ENCODE assay signal across 10 cellular contexts in the genomic region with DNA sequence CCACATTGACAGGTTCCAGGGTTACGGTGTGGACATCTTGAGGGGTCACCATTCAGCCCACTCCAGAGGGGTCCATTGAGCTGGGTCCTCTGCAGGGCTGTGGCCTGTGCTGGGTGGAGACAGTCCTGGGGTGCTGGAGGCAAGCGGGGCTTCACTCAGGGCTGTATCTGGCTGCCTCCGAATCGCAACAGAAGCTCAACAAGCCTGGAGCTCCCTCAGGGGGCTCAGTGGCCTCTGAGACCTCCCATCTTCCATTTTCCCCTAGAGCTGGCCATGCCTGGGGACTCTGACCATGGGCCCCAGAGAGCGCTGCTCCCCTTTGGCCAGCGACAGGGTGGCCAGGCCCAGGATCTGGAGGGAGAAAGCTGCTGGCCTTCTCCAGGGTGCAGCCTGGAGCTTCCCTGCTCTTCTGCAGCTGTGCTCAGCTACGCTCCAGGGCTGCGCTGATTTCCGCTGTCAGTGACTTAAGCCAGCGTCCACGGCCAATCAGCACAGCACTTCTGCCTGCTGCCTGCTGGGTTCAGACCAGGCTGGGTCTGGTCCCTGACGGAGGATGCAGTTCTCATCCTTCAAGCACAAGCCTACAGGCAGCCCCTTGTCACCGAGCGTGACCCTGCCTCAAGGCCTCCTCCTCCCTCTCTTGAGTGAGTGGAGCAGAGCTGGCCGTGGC.
DNase-seq lines count a peak whose midpoint lies in the region; ATAC-seq lines count a peak whose summit lies in the region.
"Had no signal": no experiment of that assay in that cellular context is flagged by ENCODE, and none has a peak within 500 bp of the region (broad histone marks: within the 10 kb centered on the region; RNA-seq: fewer than 3 reads in every experiment).

No MANE protein-coding gene starts in this region.

- ATAC-seq in GM21447 (IDR thresholded peaks at IDR 0.05; ENCODE audit: unreplicated experiment) (no peak), HG03442 (IDR thresholded peaks at IDR 0.05; ENCODE audit: unreplicated experiment) (no peak), GM19351 (IDR thresholded peaks at IDR 0.05; ENCODE audit: unreplicated experiment) (no peak)

- no peaks in the 10 kb centered on the region for H3K36me3 ChIP-seq in neuron (ENCODE audit: insufficient read depth, low read length)

- peak overlapping the region; percentile 6 for H3K4me3 ChIP-seq in neuron (ENCODE audit: low read length)
- H3K4me3 ChIP-seq: SK-N-MC had no signal

- no peaks in the 10 kb centered on the region for H3K9me3 ChIP-seq in neuron (ENCODE audit: low read length)

- peak; percentile 10 for DNase-seq in DMS153 treated with DMSO at 0.1 percent for 48 hours (lab: John Stamatoyannopoulos, UW; ENCODE audit: unreplicated experiment)
- DNase-seq in NCI-H82 treated with DMSO at 0.1 percent for 48 hours (lab: John Stamatoyannopoulos, UW; ENCODE audit: unreplicated experiment): peak; percentile 5
- DNase-seq in fibroblast of peridontal ligament (ENCODE audit: extremely low read depth): peak; percentile 33
- no peak for DNase-seq in NCI-H2196 (lab: John Stamatoyannopoulos, UW; ENCODE audit: unreplicated experiment)
- DNase-seq: Kasumi-1 had no signal

- H3K27me3 ChIP-seq in neuron (ENCODE audit: insufficient read depth, low read length): peaks cover 40% of the 10 kb centered on the region

- H3K4me1 ChIP-seq in neuron (ENCODE audit: insufficient read depth, low read length): peaks cover 31% of the 10 kb centered on the region

- no peak overlapping the region for H2AFZ ChIP-seq in neuron (ENCODE audit: low read depth, low read length)
